In the genomic region with DNA sequence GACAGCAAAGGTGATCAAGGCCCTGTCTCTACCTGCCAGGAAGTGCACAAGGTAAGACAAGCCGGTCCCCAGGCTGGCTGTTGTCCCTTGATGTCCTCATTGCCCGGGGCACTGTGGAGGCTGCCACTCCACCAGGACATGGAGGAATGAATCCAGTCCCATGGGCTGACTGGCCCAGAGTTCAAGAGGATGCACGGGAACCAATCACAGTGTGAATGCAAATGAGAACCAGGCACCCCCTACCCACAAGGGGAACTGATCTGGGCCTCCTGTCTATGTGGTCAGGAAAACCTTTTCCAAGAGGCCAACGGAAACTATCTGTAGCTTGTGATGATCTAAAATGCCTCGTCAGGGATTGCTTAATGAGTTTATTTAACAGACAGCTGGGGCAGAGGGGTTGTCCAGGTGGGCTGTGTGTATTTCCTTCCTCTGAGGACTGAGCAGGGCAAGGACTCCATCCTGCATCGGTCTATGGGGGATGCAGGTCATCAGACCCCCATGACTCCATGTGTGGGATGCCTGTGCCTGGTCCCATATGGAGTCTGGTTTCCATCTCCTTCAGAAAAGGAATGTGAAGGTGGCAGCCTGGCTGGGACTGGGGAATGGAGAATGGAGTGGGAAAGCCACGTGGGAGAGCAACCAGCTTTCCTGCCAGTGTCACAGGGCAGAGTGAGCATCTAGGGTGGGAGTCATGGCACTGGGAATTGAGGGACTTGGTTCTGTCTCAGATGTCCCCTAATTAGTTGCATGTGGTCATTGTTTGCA, we compare ENCODE assay signal across 12 cellular contexts.
A peak's percentile ranks its signal among the peaks of the same experiment; 100 is the strongest.
DNase-seq lines count a peak whose midpoint lies in the region; ATAC-seq and TF ChIP-seq lines count a peak whose summit lies in the region.
"Had no signal": no experiment of that assay in that cellular context is flagged by ENCODE, and none has a peak within 500 bp of the region (broad histone marks: within the 10 kb centered on the region; RNA-seq: fewer than 3 reads in every experiment).

No MANE protein-coding gene starts in this region.

- CTCF ChIA-PET in GM10248 (lab: Yijun Ruan, JAX): interaction anchor here (0.9 to 19.4 kb wide), 6 partner anchors 9 to 285 kb away, joined by 3 to 421 read pairs (median 6); a partner anchor contains a TSS
- CTCF ChIA-PET in activated B cell treated with CpG ODN at 0.5 μM for 24 hours (lab: Charles Lee): interaction anchor here (1.1 to 2.6 kb wide), 4 partner anchors 9 to 340 kb away, joined by 4 to 7 read pairs (median 4); no protein-coding TSS in a partner anchor

- H3K9me3 ChIP-seq in BLaER1 (no peaks in the 10 kb centered on the region), smooth muscle cell (replicated peaks; ENCODE audit: low read depth) (no peaks in the 10 kb centered on the region), upper lobe of left lung (peaks cover 0 to 6% (median 0%) of the 10 kb centered on the region in 4 donors)

- peaks cover 24% of the 10 kb centered on the region for H3K36me3 Mint-ChIP-seq in activated B cell treated with CpG ODN at 0.5 μM for 24 hours (ENCODE audit: low read depth)

- peaks cover 2% of the 10 kb centered on the region for H3K9me3 Mint-ChIP-seq in activated B cell treated with CpG ODN at 0.5 μM for 24 hours

- H3K27me3 Mint-ChIP-seq in activated B cell treated with CpG ODN at 0.5 μM for 24 hours: peaks cover 3% of the 10 kb centered on the region

- ATAC-seq in activated B cell treated with CpG ODN at 0.5 μM for 24 hours (ENCODE audit: low read depth): no peak
- no peak for ATAC-seq in upper lobe of left lung (ENCODE audit: low FRiP score in 2 of 2)
- no peak for ATAC-seq in HG02981 (IDR thresholded peaks at IDR 0.05; ENCODE audit: unreplicated experiment)
- ATAC-seq: naive thymus-derived CD8-positive, alpha-beta T cell had no signal

- peaks cover 81% of the 10 kb centered on the region for H3K4me1 ChIP-seq in BLaER1
- no peaks in the 10 kb centered on the region for H3K4me1 ChIP-seq in smooth muscle cell (ENCODE audit: low read depth)
- H3K4me1 ChIP-seq in upper lobe of left lung: peaks cover 44 to 58% (median 49%) of the 10 kb centered on the region in 4 donors

- POLR2A ChIA-PET in GM10248 (lab: Yijun Ruan, JAX): no interaction called here
- POLR2A ChIA-PET in activated B cell treated with CpG ODN at 0.5 μM for 24 hours (lab: Charles Lee): interaction anchor here (0.6 to 3.7 kb wide), 3 partner anchors 12 to 67 kb away, joined by 4 to 27 read pairs (median 9); no protein-coding TSS in a partner anchor

- 84% methylated on average over 7 of the region's 7 CpGs for WGBS in smooth muscle cell (ENCODE audit: low lambda C conversion rate)
- WGBS in upper lobe of left lung, 2 donors: 60 to 72% methylated on average over 5 to 7 of the region's 7 CpGs

- H3F3A ChIP-seq in smooth muscle cell (ENCODE audit: low read depth): no peaks in the 10 kb centered on the region

- no peaks in the 10 kb centered on the region for H3K79me2 ChIP-seq in smooth muscle cell (ENCODE audit: low read depth)

- H3K27ac ChIP-seq in BLaER1: peak overlapping the region; percentile 48; the same call in 1 of the 2 replicates
- H3K27ac ChIP-seq in smooth muscle cell (ENCODE audit: low read depth): no peak overlapping the region
- H3K27ac ChIP-seq in upper lobe of left lung: no peak overlapping the region
- H3K27ac ChIP-seq: cardiac muscle cell had no signal

- no peak overlapping the region for H3K9ac ChIP-seq in BLaER1
- H3K9ac ChIP-seq in smooth muscle cell (ENCODE audit: low read depth): no peak overlapping the region

- no peaks in the 10 kb centered on the region for H3K27me3 ChIP-seq in BLaER1
- peaks cover 6% of the 10 kb centered on the region for H3K27me3 ChIP-seq in smooth muscle cell (ENCODE audit: low read depth)
- no peaks in the 10 kb centered on the region for H3K27me3 ChIP-seq in upper lobe of left lung
- H3K27me3 ChIP-seq: cardiac muscle cell had no signal

- H3K4me3 ChIP-seq in BLaER1: peak overlapping the region; percentile 18; the same call in 1 of the 2 replicates
- H3K4me3 ChIP-seq in smooth muscle cell: no peak overlapping the region
- no peak overlapping the region for H3K4me3 ChIP-seq in upper lobe of left lung
- H3K4me3 ChIP-seq: cardiac muscle cell had no signal

- DNase-seq in GM10248 (ENCODE audit: extremely low spot score) (peak; percentile 10), activated B cell treated with CpG ODN at 0.5 μM for 24 hours (no peak), myocyte (ENCODE audit: low read depth) (peak; percentile 32), smooth muscle cell (lab: John Stamatoyannopoulos, UW; ENCODE audit: unreplicated experiment) (no peak), upper lobe of left lung (no peak)
- DNase-seq: DMS153, NCI-H1048, NCI-H774 had no signal

- intact Hi-C loops in activated B cell treated with CpG ODN at 0.5 μM for 24 hours (cut with micrococcal nuclease): loop anchor here (5.0 to 10.0 kb wide), 2 partner anchors 319 to 511 kb away; no protein-coding TSS in a partner anchor

- H3K36me3 ChIP-seq in BLaER1: no peaks in the 10 kb centered on the region
- no peaks in the 10 kb centered on the region for H3K36me3 ChIP-seq in smooth muscle cell (ENCODE audit: low read depth)
- H3K36me3 ChIP-seq in upper lobe of left lung: no peaks in the 10 kb centered on the region
- H3K36me3 ChIP-seq: cardiac muscle cell had no signal

- H4K20me1 ChIP-seq in BLaER1 (no peaks in the 10 kb centered on the region), smooth muscle cell (ENCODE audit: low read depth) (no peaks in the 10 kb centered on the region)

- H3K4me1 Mint-ChIP-seq in activated B cell treated with CpG ODN at 0.5 μM for 24 hours: peaks cover 47% of the 10 kb centered on the region

- H3K4me3 Mint-ChIP-seq in activated B cell treated with CpG ODN at 0.5 μM for 24 hours: no peak overlapping the region
- H3K4me3 Mint-ChIP-seq: naive thymus-derived CD8-positive, alpha-beta T cell had no signal

- peak overlapping the region; percentile 70 for H3K27ac Mint-ChIP-seq in activated B cell treated with CpG ODN at 0.5 μM for 24 hours

- TF ChIP-seq CTCF in GM10248 (IDR thresholded peaks at IDR 0.05; ENCODE audit: control extremely low read depth, extremely low read depth, low read depth, missing control alignments): no peak
- TF ChIP-seq CTCF in activated B cell treated with CpG ODN at 0.5 μM for 24 hours (IDR thresholded peaks at IDR 0.05): no peak
- TF ChIP-seq CTCF in smooth muscle cell (IDR thresholded peaks at IDR 0.05; ENCODE audit: borderline replicate concordance, insufficient read depth, poor library complexity, severe bottlenecking): no peak
- TF ChIP-seq CTCF in upper lobe of left lung (IDR thresholded peaks at IDR 0.05): no peak

- no peak overlapping the region for H2AFZ ChIP-seq in smooth muscle cell (ENCODE audit: low read depth)

- no peak for TF ChIP-seq EP300 in upper lobe of left lung (IDR thresholded peaks at IDR 0.05)

- H3K4me2 ChIP-seq in BLaER1 (peak overlapping the region; percentile 74), smooth muscle cell (no peak overlapping the region)

- no peak for TF ChIP-seq POLR2A in upper lobe of left lung (IDR thresholded peaks at IDR 0.05)

Comparison
In these comparisons a context has a peak if more than half of its experiments do, and no peak if none do; other contexts are left out.
1. DNase-seq: peak in GM10248 (single experiment) and myocyte (single experiment); none in activated B cell treated with CpG ODN at 0.5 μM for 24 hours (single experiment), smooth muscle cell (single experiment) and upper lobe of left lung (0 of 2).